22 cellular contexts compared by ENCODE assay signal in the genomic region with DNA sequence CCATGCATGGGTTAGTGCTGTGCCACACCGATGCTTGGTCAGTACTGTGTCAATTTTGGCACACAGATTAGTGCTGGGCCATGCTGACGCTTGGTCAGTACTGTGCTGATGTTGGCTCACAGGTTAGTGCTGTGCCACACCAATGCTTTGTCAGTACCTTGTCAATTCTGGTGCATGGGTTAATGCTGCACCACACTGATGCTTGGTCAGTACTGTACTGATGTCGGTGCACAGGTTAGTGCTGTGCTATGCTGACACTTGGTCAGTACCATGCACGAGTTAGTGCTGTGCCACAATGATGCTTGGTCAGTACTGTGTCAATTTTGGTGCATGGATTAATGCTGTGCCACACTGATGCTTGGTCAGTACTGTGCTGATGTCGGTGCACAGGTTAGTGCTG.
DNase-seq lines count a peak whose midpoint lies in the region; ATAC-seq, FAIRE-seq and TF ChIP-seq lines count a peak whose summit lies in the region.
"Had no signal": no experiment of that assay in that cellular context is flagged by ENCODE, and none has a peak within 500 bp of the region (broad histone marks: within the 10 kb centered on the region; RNA-seq: fewer than 3 reads in every experiment).

No MANE protein-coding gene starts in this region.

- H4K20me1 ChIP-seq in HepG2 (ENCODE audit: insufficient read depth, low read length) (no peaks in the 10 kb centered on the region), K562 (replicated peaks; ENCODE audit: control insufficient read depth, insufficient read depth, low read length) (no peaks in the 10 kb centered on the region)
- H4K20me1 ChIP-seq: BLaER1 had no signal

- TF ChIP-seq POLR2A in HepG2 (IDR thresholded peaks at IDR 0.05; ENCODE audit: insufficient read depth in 1 of 2, low read depth in 2 of 2, low read length in 2 of 2) (no peak), right lobe of liver (IDR thresholded peaks at IDR 0.05) (no peak), K562 (conservative IDR thresholded peaks at IDR 0.05) (no peak)

- H3K79me2 ChIP-seq in HepG2 (ENCODE audit: insufficient read depth, low read length): no peaks in the 10 kb centered on the region
- no peaks in the 10 kb centered on the region for H3K79me2 ChIP-seq in K562 (ENCODE audit: control insufficient read depth, insufficient read depth, low read length)
- H3K79me2 ChIP-seq in trophoblast cell (ENCODE audit: control insufficient read depth, insufficient read depth, low read length, poor library complexity): no peaks in the 10 kb centered on the region

- TF ChIP-seq RAD21 in HepG2 (CRISPR knock-in tag; IDR thresholded peaks at IDR 0.05) (no peak), K562 (CRISPR knock-in tag; conservative IDR thresholded peaks at IDR 0.05 in 1 of 2, IDR thresholded peaks at IDR 0.05 in 1 of 2) (no peak)

- no peak overlapping the region for H4K91ac ChIP-seq in trophoblast cell (ENCODE audit: low read depth, low read length)

- H3K23ac ChIP-seq in trophoblast cell (ENCODE audit: low read length): no peak overlapping the region

- TF ChIP-seq EP300 in HepG2 (IDR thresholded peaks at IDR 0.05; ENCODE audit: low read depth in 2 of 2, low read length in 2 of 2): no peak
- TF ChIP-seq EP300 in HepG2 (CRISPR knock-in tag; IDR thresholded peaks at IDR 0.05; ENCODE audit: borderline replicate concordance): no peak
- TF ChIP-seq EP300 in K562 (IDR thresholded peaks at IDR 0.05; ENCODE audit: low read length): no peak

- H3K36me3 ChIP-seq in HepG2 (replicated peaks in 1 of 2; ENCODE audit: control insufficient read depth in 1 of 2, insufficient read depth in 2 of 2, low read length in 2 of 2): no peaks in the 10 kb centered on the region
- H3K36me3 ChIP-seq in right lobe of liver: peaks cover 0 to 14% (median 0%) of the 10 kb centered on the region in 4 donors
- no peaks in the 10 kb centered on the region for H3K36me3 ChIP-seq in K562 (ENCODE audit: control insufficient read depth, insufficient read depth, low read length)
- no peaks in the 10 kb centered on the region for H3K36me3 ChIP-seq in trophoblast cell (ENCODE audit: control insufficient read depth in 1 of 2, insufficient read depth in 2 of 2, low read length in 2 of 2)
- H3K36me3 ChIP-seq: BE2C, BLaER1 had no signal

- TF ChIP-seq CTCF in HepG2 (CRISPR knock-in tag; IDR thresholded peaks at IDR 0.05) (no peak), right lobe of liver (IDR thresholded peaks at IDR 0.05) (no peak), K562 (IDR thresholded peaks at IDR 0.05 in 2 of 3, conservative IDR thresholded peaks at IDR 0.05 in 1 of 3; ENCODE audit: insufficient read depth in 2 of 3, low read depth in 1 of 3, low read length in 3 of 3) (no peak)

- no peak overlapping the region for H4K12ac ChIP-seq in trophoblast cell (ENCODE audit: low read depth, low read length)

- no peak overlapping the region for H2BK5ac ChIP-seq in trophoblast cell (ENCODE audit: low read depth, low read length, poor library complexity)

- POLR2A ChIA-PET in HepG2 (lab: Yijun Ruan, JAX): no interaction called here
- POLR2A ChIA-PET in K562 (lab: Yijun Ruan, JAX): no interaction called here
- POLR2A ChIA-PET in HEK293T (lab: Yijun Ruan, JAX): no interaction called here

- no peak overlapping the region for H2BK120ac ChIP-seq in trophoblast cell (ENCODE audit: insufficient read depth, low read length, poor library complexity)

- H3K4me2 ChIP-seq in HepG2 (ENCODE audit: low read depth, low read length): no peak overlapping the region
- no peak overlapping the region for H3K4me2 ChIP-seq in K562 (ENCODE audit: insufficient read depth, low read length)
- H3K4me2 ChIP-seq in trophoblast cell (ENCODE audit: low read length): no peak overlapping the region
- H3K4me2 ChIP-seq: A549, BLaER1 had no signal

- H3K9me3 ChIP-seq in HepG2 (ENCODE audit: low read length) (no peaks in the 10 kb centered on the region), right lobe of liver (no peaks in the 10 kb centered on the region), K562 (replicated peaks; ENCODE audit: control insufficient read depth, insufficient read depth, low read depth, low read length) (no peaks in the 10 kb centered on the region), trophoblast cell (ENCODE audit: insufficient read depth, low read depth, low read length) (peaks cover 10% of the 10 kb centered on the region)
- H3K9me3 ChIP-seq: A549, BE2C, BLaER1, Caco-2 had no signal

- no peak for DNase-seq in HepG2 (ENCODE audit: low spot score)
- DNase-seq in right lobe of liver: no peak
- DNase-seq in K562 (ENCODE audit: extremely low read depth in 1 of 4, low spot score in 3 of 4): no peak
- DNase-seq in trophoblast cell: no peak
- no peak for DNase-seq in ACHN
- no peak for DNase-seq in HEK293T (ENCODE audit: extremely low spot score)
- DNase-seq: BE2C; Caco-2; Calu3; CD4-positive, alpha-beta memory T cell; CD4-positive, CD25-positive, alpha-beta regulatory T cell; CD8-positive, alpha-beta memory T cell; DMS79 treated with DMSO at 0.1 percent for 48 hours; GF-D8 had no signal

- H3K9ac ChIP-seq in HepG2 (ENCODE audit: insufficient read depth, low read depth, low read length): no peak overlapping the region
- H3K9ac ChIP-seq in K562 (ENCODE audit: insufficient read depth in 1 of 2, low read depth in 2 of 2, low read length in 2 of 2): no peak overlapping the region
- no peak overlapping the region for H3K9ac ChIP-seq in trophoblast cell (ENCODE audit: low read length)
- H3K9ac ChIP-seq: BLaER1 had no signal

- H3K27ac ChIP-seq in HepG2 (ENCODE audit: extremely low read length, insufficient read depth, low read length) (no peak overlapping the region), right lobe of liver (no peak overlapping the region), K562 (ENCODE audit: extremely low read depth, low read depth, low read length) (no peak overlapping the region), trophoblast cell (ENCODE audit: low read depth, low read length) (no peak overlapping the region)
- H3K27ac ChIP-seq: 22Rv1, A549, BLaER1 had no signal

- in situ Hi-C loops in HepG2 (cut with HindIII; ENCODE audit: extremely low pct_ligation_motif_present, low pct_unique_long_range_greater_than_20kb): no loop called here
- in situ Hi-C loops in K562 (cut with MboI): no loop called here
- in situ Hi-C loops in ACHN (cut with HindIII; ENCODE audit: low pct_ligation_motif_present, low pct_unique_long_range_greater_than_20kb, low sequenced_read_pairs): no loop called here

- H3K9me1 ChIP-seq in K562 (ENCODE audit: control insufficient read depth, insufficient read depth, low read length): no peaks in the 10 kb centered on the region

- FAIRE-seq in HepG2 (lab: Jason Lieb, UNC) (no peak), K562 (lab: Jason Lieb, UNC) (no peak)
- FAIRE-seq: A549, D721Med, G401.6, GM12892, GM18507 had no signal

- no peak overlapping the region for H4K8ac ChIP-seq in trophoblast cell (ENCODE audit: low read depth, low read length)

- H2AFZ ChIP-seq in HepG2 (ENCODE audit: low read length) (no peak overlapping the region), K562 (ENCODE audit: low read depth, low read length) (no peak overlapping the region), trophoblast cell (ENCODE audit: insufficient read depth, low read length, poor library complexity) (no peak overlapping the region)

- BruUV-seq in HepG2 (replicated peaks; lab: Mats Ljungman, UMichigan): no TSS peak
- no TSS peak for BruUV-seq in K562 (replicated peaks; lab: Mats Ljungman, UMichigan)

- no peaks in the 10 kb centered on the region for H3K79me1 ChIP-seq in trophoblast cell (ENCODE audit: low read length)

- WGBS in HepG2 (ENCODE audit: low lambda C conversion rate): 69% methylated on average over 3 of the region's 5 CpGs
- WGBS in right lobe of liver (ENCODE audit: insufficient coverage, low coverage, low lambda C conversion rate, missing lambda C conversion rate): no CpG with 5 or more reads among the region's 5 CpGs
- WGBS in K562 (ENCODE audit: insufficient coverage, low coverage, missing lambda C conversion rate): 28% methylated on average over 5 of the region's 5 CpGs
- no CpG with 5 or more reads among the region's 5 CpGs for WGBS in trophoblast cell (ENCODE audit: extremely low coverage, insufficient coverage, insufficient read length)

- CTCF ChIA-PET in HepG2 (lab: Yijun Ruan, JAX; ENCODE audit: low intra/inter-chr PET ratio, low total read pairs): no interaction called here
- CTCF ChIA-PET in K562 (lab: Yijun Ruan, JAX; ENCODE audit: low intra/inter-chr PET ratio): no interaction called here
- CTCF ChIA-PET in HEK293T (lab: Yijun Ruan, JAX): no interaction called here

- intact Hi-C loops in HepG2 (cut with micrococcal nuclease; ENCODE audit: unreplicated experiment): no loop called here
- intact Hi-C loops in right lobe of liver (cut with DNase I): no loop called here
- intact Hi-C loops in K562 (cut with micrococcal nuclease): no loop called here

- no peak overlapping the region for H3K14ac ChIP-seq in trophoblast cell (ENCODE audit: low read length)

- H3K27me3 ChIP-seq in HepG2 (ENCODE audit: control insufficient read depth in 1 of 2, insufficient read depth in 2 of 2, low read length in 2 of 2) (no peaks in the 10 kb centered on the region), right lobe of liver (no peaks in the 10 kb centered on the region), K562 (ENCODE audit: control insufficient read depth in 2 of 2, insufficient read depth in 2 of 2, low read length in 2 of 2) (peaks cover 0 to 19% of the 10 kb centered on the region in 2 experiments; a peak in 2 of 5 replicates), trophoblast cell (ENCODE audit: insufficient read depth, low read length) (no peaks in the 10 kb centered on the region)
- H3K27me3 ChIP-seq: BE2C, BLaER1 had no signal

- no peak overlapping the region for H3K18ac ChIP-seq in trophoblast cell (ENCODE audit: low read length)

- ATAC-seq in HepG2 (no peak), right lobe of liver (no peak), K562 (no peak), HG03139 (IDR thresholded peaks at IDR 0.05; ENCODE audit: unreplicated experiment) (no peak)
- ATAC-seq: A549 had no signal

- no peak overlapping the region for H3K4ac ChIP-seq in trophoblast cell (ENCODE audit: low read depth, low read length)

- H2BK12ac ChIP-seq in trophoblast cell (ENCODE audit: low read length): no peak overlapping the region

- H2AK5ac ChIP-seq in trophoblast cell (ENCODE audit: low read length): no peak overlapping the region

- H3K4me3 ChIP-seq in HepG2 (replicated peaks in 1 of 3; ENCODE audit: insufficient read depth in 1 of 3, low read depth in 2 of 3, low read length in 3 of 3) (no peak overlapping the region), right lobe of liver (no peak overlapping the region), K562 (no peak overlapping the region), trophoblast cell (ENCODE audit: low read depth, low read length) (peak overlapping the region; percentile 26)
- H3K4me3 ChIP-seq: A549, BLaER1 had no signal

- H3K4me1 ChIP-seq in HepG2 (ENCODE audit: insufficient read depth, low read length) (peaks cover 62% of the 10 kb centered on the region), right lobe of liver (peaks cover 0 to 4% (median 0%) of the 10 kb centered on the region in 4 donors), K562 (replicated peaks in 1 of 2; ENCODE audit: control insufficient read depth in 2 of 2, insufficient read depth in 2 of 2, low read length in 2 of 2) (peaks cover 7 to 12% of the 10 kb centered on the region in 2 experiments; a peak in 4 of 5 replicates), trophoblast cell (ENCODE audit: control insufficient read depth in 1 of 2, insufficient read depth in 2 of 2, low read length in 2 of 2) (no peaks in the 10 kb centered on the region)
- H3K4me1 ChIP-seq: Caco-2 had no signal

Comparison
In these comparisons a context has a peak if more than half of its experiments do, and no peak if none do; other contexts are left out.
1. Of the 241 proteins assayed by ChIP-seq in both HepG2 and K562: peak only in HepG2: none; only in K562: E2F5; in both: none; in neither: 240.